In genomic region chr7:151631968-151632749, GRCh38 we compare ENCODE assay signal across 8 cellular contexts.
DNase-seq lines count a peak whose midpoint lies in the region; ATAC-seq and TF ChIP-seq lines count a peak whose summit lies in the region.

No MANE protein-coding gene starts in this region.

- TF ChIP-seq CTCF in RWPE1 (conservative IDR thresholded peaks at IDR 0.05; ENCODE audit: low read depth) (peak; percentile 71), foreskin fibroblast (IDR thresholded peaks at IDR 0.05; ENCODE audit: low read depth, low read length) (no peak)

- peak; percentile 76 for ATAC-seq in GM21528 (IDR thresholded peaks at IDR 0.05; ENCODE audit: low FRiP score, unreplicated experiment)

- peak overlapping the region; percentile 75 for H3K27ac ChIP-seq in RWPE1
- H3K27ac ChIP-seq in substantia nigra (ENCODE audit: low read depth, low read length, poor library complexity, severe bottlenecking) = peak overlapping the region; percentile 50

- H2AFZ ChIP-seq in neuron (ENCODE audit: low read depth, low read length) = peak overlapping the region; percentile 95

- peaks cover 21% of the 10 kb centered on the region for H3K4me1 ChIP-seq in neuron (ENCODE audit: insufficient read depth, low read length)

- peak overlapping the region; percentile 74 to 76 for H3K4me3 ChIP-seq in foreskin fibroblast (ENCODE audit: low read depth in 1 of 2, low read length in 2 of 2)
- H3K4me3 ChIP-seq in neuron (ENCODE audit: low read length) = peak overlapping the region; percentile 65

- CTCF ChIA-PET in RWPE1 (lab: Yijun Ruan, JAX) = interaction anchor here (1.0 to 1.6 kb wide), 2 partner anchors 18 to 113 kb away, joined by 3 to 4 read pairs; no protein-coding TSS in a partner anchor

- H3K36me3 ChIP-seq in neuron (ENCODE audit: insufficient read depth, low read length) = no peaks in the 10 kb centered on the region

- H3K27me3 ChIP-seq in neuron (ENCODE audit: insufficient read depth, low read length) = no peaks in the 10 kb centered on the region

- H3K9me3 ChIP-seq in neuron (ENCODE audit: low read length) = no peaks in the 10 kb centered on the region

- DNase-seq in Daoy (ENCODE audit: low read depth) (peak; percentile 90), HuH-7.5 (ENCODE audit: low spot score) (peak; percentile 71), RWPE1 (ENCODE audit: low spot score) (peak; percentile 57), activated gamma-delta T cell (lab: John Stamatoyannopoulos, UW) (peak; percentile 88), foreskin fibroblast (peak; percentile 76 to 92), substantia nigra (lab: John Stamatoyannopoulos, UW) (peak in 45 of 49 donors; percentile 21 to 91 (median 66))

- POLR2A ChIA-PET in RWPE1 (lab: Yijun Ruan, JAX; ENCODE audit: low non-redundant PET) = interaction anchor here (0.5 to 0.6 kb wide), 2 partner anchors 65 to 89 kb away, joined by 3 to 4 read pairs; no protein-coding TSS in a partner anchor

Comparison
In these comparisons a context has a peak if more than half of its experiments do, and no peak if none do; other contexts are left out.
1. Peak in every context shown above with its lines: DNase-seq, ATAC-seq, H3K4me3 ChIP-seq and H3K27ac ChIP-seq.